ENCODE assay signal across 22 cellular contexts in the genomic region with DNA sequence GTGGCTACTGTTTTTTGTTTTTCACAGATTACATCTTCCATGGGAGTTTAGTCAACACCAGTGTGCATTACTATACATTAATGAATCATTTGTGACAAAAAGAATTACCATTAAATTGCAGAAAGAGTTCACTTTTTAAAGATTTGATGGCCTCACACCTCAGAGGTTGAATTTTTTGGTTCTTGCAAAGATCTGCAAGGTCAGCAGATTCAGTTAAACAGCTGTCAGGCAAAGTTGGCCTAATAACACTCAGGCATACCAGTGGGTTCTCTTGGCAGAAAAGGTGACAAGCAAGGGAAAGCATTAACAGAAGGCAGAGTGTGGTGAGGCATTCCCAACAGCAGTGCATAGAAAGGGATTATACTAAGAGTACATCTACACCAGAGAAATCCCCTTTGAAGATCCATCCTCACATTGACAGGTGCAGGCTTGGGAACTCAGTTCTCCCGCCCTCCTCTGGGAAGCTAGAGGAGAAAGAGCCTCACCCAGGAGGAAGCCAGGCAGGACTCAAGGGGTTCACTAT. TPM values are rescaled to one million over a fixed set of nuclear protein-coding genes. Genes with fewer than 3 reads are reported as not detected.
"Had no signal": no experiment of that assay in that cellular context is flagged by ENCODE, and none has a peak within 500 bp of the region (broad histone marks: within the 10 kb centered on the region; RNA-seq: fewer than 3 reads in every experiment).

No MANE protein-coding gene starts in this region.

- H3K9me3 Mint-ChIP-seq: activated naive CD4-positive, alpha-beta T cell treated with anti-CD3 and anti-CD28 coated beads, Interleukin-2, amount 50 U/mL, for 24 hours; T-helper 1 cell treated with Interleukin-12 subunit alpha and Interleukin-12 subunit beta and Interleukin-4 antibody, amounts not matched to agents 30 μg/mL and 1 μg/mL, for 36 hours; WTC11 had no signal

- H3K36me3 Mint-ChIP-seq: activated naive CD4-positive, alpha-beta T cell treated with anti-CD3 and anti-CD28 coated beads, Interleukin-2, amount 50 U/mL, for 24 hours had no signal

- H3K4me1 Mint-ChIP-seq: activated naive CD4-positive, alpha-beta T cell treated with anti-CD3 and anti-CD28 coated beads, Interleukin-2, amount 50 U/mL, for 24 hours had no signal

- ATAC-seq: activated CD8-positive, alpha-beta T cell treated with anti-CD3 and anti-CD28 coated beads, Interleukin-2, amount 10 ng/mL, durations not matched to agents 7 days and 5 days; PC-3; WTC11 had no signal

- H3K4me3 Mint-ChIP-seq: activated CD8-positive, alpha-beta T cell treated with anti-CD3 and anti-CD28 coated beads, Interleukin-2, amount 10 ng/mL, durations not matched to agents 7 days and 5 days; activated naive CD4-positive, alpha-beta T cell treated with anti-CD3 and anti-CD28 coated beads, Interleukin-2, amount 50 U/mL, for 24 hours; T-helper 1 cell treated with Interleukin-12 subunit alpha and Interleukin-12 subunit beta and Interleukin-4 antibody, amounts not matched to agents 30 μg/mL and 1 μg/mL, for 36 hours; WTC11 had no signal

- H3K27ac Mint-ChIP-seq: activated CD8-positive, alpha-beta T cell treated with anti-CD3 and anti-CD28 coated beads, Interleukin-2, amount 10 ng/mL, durations not matched to agents 7 days and 5 days; activated naive CD4-positive, alpha-beta T cell treated with anti-CD3 and anti-CD28 coated beads, Interleukin-2, amount 50 U/mL, for 24 hours; T-helper 1 cell treated with Interleukin-12 subunit alpha and Interleukin-12 subunit beta and Interleukin-4 antibody, amounts not matched to agents 30 μg/mL and 1 μg/mL, for 36 hours; WTC11 had no signal

- DNase-seq: activated CD4-positive, alpha-beta T cell treated with anti-CD3 and anti-CD28 coated beads for 48 hours; activated CD4-positive, alpha-beta T cell treated with anti-CD3 and anti-CD28 coated beads, Interleukin-2, amount 50 U/mL, for 4 hours; activated CD4-positive, CD25-positive, alpha-beta regulatory T cell treated with anti-CD3 and anti-CD28 coated beads, Interleukin-2, amount 50 U/mL, for 72 hours; activated CD8-positive, alpha-beta memory T cell treated with anti-CD3 and anti-CD28 coated beads, Interleukin-2, amount 50 U/mL, for 48 hours; activated CD8-positive, alpha-beta T cell treated with anti-CD3 and anti-CD28 coated beads, Interleukin-2, amount 10 ng/mL, durations not matched to agents 7 days and 5 days; activated effector memory CD4-positive, alpha-beta T cell treated with Interleukin-2 at 50 U/mL for 16 hours; activated naive CD4-positive, alpha-beta T cell; activated T-cell treated with anti-CD3 and anti-CD28 coated beads, Interleukin-2, amount 50 U/mL, for 1 hour; aorta; central memory CD4-positive, alpha-beta T cell; Karpas-422; NCI-H1048; NCI-H146; NCI-H2029; NCI-H2107; NCI-H526; PC-3; SHP77 had no signal

RNA-seq across cellular contexts. Expression of a gene that starts 24.3 kb away (rescaled TPM):
- total RNA-seq: activated CD8-positive, alpha-beta T cell treated with anti-CD3 and anti-CD28 coated beads, Interleukin-2, amount 10 ng/mL, durations not matched to agents 7 days and 5 days; SK-MEL-5 had no signal
